ENCODE assay signal across 9 cellular contexts in genomic region chr1:108646661-108647269, GRCh38. TPM values are rescaled to one million over a fixed set of nuclear protein-coding genes. Genes with fewer than 3 reads are reported as not detected.
DNase-seq lines count a peak whose midpoint lies in the region; ATAC-seq and TF ChIP-seq lines count a peak whose summit lies in the region.
"Had no signal": no experiment of that assay in that cellular context is flagged by ENCODE, and none has a peak within 500 bp of the region (broad histone marks: within the 10 kb centered on the region; RNA-seq: fewer than 3 reads in every experiment).

No MANE protein-coding gene starts in this region.

- ATAC-seq in GM21619 (IDR thresholded peaks at IDR 0.05; ENCODE audit: unreplicated experiment): peak; percentile 68

- no peak overlapping the region for H3K4me3 ChIP-seq in foreskin fibroblast (ENCODE audit: low read depth in 1 of 2, low read length in 2 of 2)
- H3K4me3 ChIP-seq: cardiac muscle cell had no signal

- intact Hi-C loops in posterior cingulate gyrus (cut with DNase I): loop anchor here (5.0 kb wide), 1 partner anchor 84 kb away; the partner anchor contains the start of gene EEIG2

- DNase-seq in NK-92 (lab: John Stamatoyannopoulos, UW; ENCODE audit: unreplicated experiment) (peak; percentile 44), foreskin fibroblast (peak; percentile 82 to 86), posterior cingulate gyrus (peak in 8 of 10 donors; percentile 16 to 92 (median 32)), ureter (ENCODE audit: low spot score) (peak; percentile 92), GM13976 (ENCODE audit: low spot score) (no peak), islet precursor cell (no peak)
- DNase-seq in activated T-helper 1 cell treated with anti-CD3 and anti-CD28 coated beads, Interleukin-2, amount 50 U/mL, for 16 hours (ENCODE audit: low read depth in 1 of 2, low spot score in 1 of 2): peak; percentile 43 to 53

- TF ChIP-seq CTCF in foreskin fibroblast (IDR thresholded peaks at IDR 0.05; ENCODE audit: low read depth, low read length): no peak
- TF ChIP-seq CTCF in GM13976 (IDR thresholded peaks at IDR 0.05; ENCODE audit: borderline replicate concordance, control extremely low read depth, extremely low read depth, insufficient read depth, missing control alignments): no peak

- in situ Hi-C loops in GM13976 (cut with MboI; ENCODE audit: low sequenced_read_pairs, unreplicated experiment): loop anchor here (10.0 kb wide), 1 partner anchor 132 kb away; no protein-coding TSS in a partner anchor

RNA-seq across cellular contexts. Expression of gene HENMT1, which starts 14.1 kb away (rescaled TPM):
- total RNA-seq in ureter: 8.8 TPM

RNA-seq across cellular contexts. Expression of gene PRPF38B, which starts 45.3 kb away (rescaled TPM):
- 48.9 TPM for total RNA-seq in ureter

Comparison
In these comparisons a context has a peak if more than half of its experiments do, and no peak if none do; other contexts are left out.
1. DNase-seq: peak in NK-92 (single experiment), activated T-helper 1 cell treated with anti-CD3 and anti-CD28 coated beads, Interleukin-2, amount 50 U/mL, for 16 hours (2 of 2), foreskin fibroblast (2 of 2), posterior cingulate gyrus (8 of 10) and ureter (single experiment); none in GM13976 (single experiment) and islet precursor cell (single experiment).